In the genomic region with DNA sequence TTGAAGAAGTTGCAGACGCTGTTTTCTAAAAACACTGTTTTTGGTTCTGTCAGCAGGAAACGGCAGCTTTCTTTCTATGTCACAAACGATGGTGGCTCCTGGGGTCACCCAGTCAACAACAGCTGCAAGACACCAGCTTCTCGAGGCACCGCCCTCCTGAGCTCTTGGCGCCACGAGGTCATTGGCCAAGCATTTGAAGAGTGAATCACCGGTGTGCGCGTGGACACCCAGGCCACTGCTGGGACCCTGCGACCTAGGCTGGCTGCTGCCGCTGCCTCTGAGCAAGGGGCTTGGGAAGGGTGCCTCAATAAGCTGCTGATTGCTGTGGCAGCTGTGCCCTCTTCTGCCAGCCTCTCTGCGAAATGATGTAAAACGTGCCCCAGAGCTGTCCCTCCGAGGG, we compare ENCODE assay signal across 18 cellular contexts. TPM values are rescaled to one million over a fixed set of nuclear protein-coding genes. Genes with fewer than 3 reads are reported as not detected.
DNase-seq lines count a peak whose midpoint lies in the region; ATAC-seq, FAIRE-seq and TF ChIP-seq lines count a peak whose summit lies in the region.
"Had no signal": no experiment of that assay in that cellular context is flagged by ENCODE, and none has a peak within 500 bp of the region (broad histone marks: within the 10 kb centered on the region; RNA-seq: fewer than 3 reads in every experiment).

No MANE protein-coding gene starts in this region.

- H3K4me3 ChIP-seq in K562, result no peak overlapping the region
- H3K4me3 ChIP-seq in neuronal stem cell (ENCODE audit: low read length in 2 of 2), result no peak overlapping the region
- H3K4me3 ChIP-seq: GM23248 had no signal

- H3K79me1 ChIP-seq in neuronal stem cell (ENCODE audit: low read depth, low read length) (peaks cover 3% of the 10 kb centered on the region), H9 (ENCODE audit: insufficient read depth, low read depth, low read length, poor library complexity, severe bottlenecking) (no peaks in the 10 kb centered on the region)

- no peak overlapping the region for H3K27ac ChIP-seq in K562 (ENCODE audit: extremely low read depth, low read depth, low read length)
- no peak overlapping the region for H3K27ac ChIP-seq in neuronal stem cell (replicated peaks; ENCODE audit: low read length)
- no peak overlapping the region for H3K27ac ChIP-seq in H9 (ENCODE audit: insufficient read length, low read depth, low read length)
- H3K27ac ChIP-seq: 22Rv1, GM23248 had no signal

- intact Hi-C loops in K562 (cut with micrococcal nuclease), result no loop called here

- H3K9me3 ChIP-seq in K562 (replicated peaks; ENCODE audit: control insufficient read depth, insufficient read depth, low read depth, low read length), result peaks cover 2% of the 10 kb centered on the region
- H3K9me3 ChIP-seq in neuronal stem cell (replicated peaks in 1 of 2; ENCODE audit: control insufficient read depth in 2 of 2, insufficient read depth in 1 of 2, low read depth in 1 of 2, low read length in 2 of 2), result peaks cover 3 to 11% of the 10 kb centered on the region in 2 donors
- no peaks in the 10 kb centered on the region for H3K9me3 ChIP-seq in H9 (ENCODE audit: control insufficient read depth, low read depth, low read length)

- H3K23me2 ChIP-seq in H9 (ENCODE audit: insufficient read length, low read depth, low read length, poor library complexity, severe bottlenecking), result no peaks in the 10 kb centered on the region

- peak; percentile 60 for ATAC-seq in K562
- no peak for ATAC-seq in GM18517 (IDR thresholded peaks at IDR 0.05; ENCODE audit: unreplicated experiment)
- ATAC-seq: CD8-positive, alpha-beta T cell had no signal

- H3K23ac ChIP-seq in neuronal stem cell (ENCODE audit: low read depth, low read length, poor library complexity), result no peak overlapping the region
- no peak overlapping the region for H3K23ac ChIP-seq in H9 (ENCODE audit: insufficient read length, low read depth, low read length)

- DNase-seq in T-helper 1 cell (no peak), K562 (ENCODE audit: extremely low read depth in 1 of 4, low spot score in 3 of 4) (no peak), neuronal stem cell (ENCODE audit: low spot score) (no peak), H9 (no peak), NOMO-1 treated with dmso at 0.1 percent for 144 hours (lab: John Stamatoyannopoulos, UW; ENCODE audit: unreplicated experiment) (no peak)
- DNase-seq: Caco-2; CD8-positive, alpha-beta T cell; GM23248; H7 had no signal

- no peak overlapping the region for H2AK5ac ChIP-seq in neuronal stem cell (ENCODE audit: low read depth, low read length)
- no peak overlapping the region for H2AK5ac ChIP-seq in H9 (ENCODE audit: insufficient read length, low read length)

- no peak overlapping the region for H3K4ac ChIP-seq in neuronal stem cell (ENCODE audit: low read length)
- H3K4ac ChIP-seq in H9 (ENCODE audit: low read depth, low read length), result no peak overlapping the region

- no peaks in the 10 kb centered on the region for H3K79me2 ChIP-seq in K562 (ENCODE audit: control insufficient read depth, insufficient read depth, low read length)
- no peaks in the 10 kb centered on the region for H3K79me2 ChIP-seq in H9 (ENCODE audit: insufficient read depth, low read length)

- H3K4me3 Mint-ChIP-seq in T-helper 1 cell treated with Interleukin-12 subunit alpha and Interleukin-12 subunit beta and Interleukin-4 antibody, amounts not matched to agents 30 μg/mL and 1 μg/mL, for 36 hours, result no peak overlapping the region
- no peak overlapping the region for H3K4me3 Mint-ChIP-seq in H9
- H3K4me3 Mint-ChIP-seq: CD14-positive monocyte; CD8-positive, alpha-beta T cell; IgD-negative memory B cell had no signal

- H3K27me3 ChIP-seq in K562 (ENCODE audit: control insufficient read depth in 2 of 2, insufficient read depth in 2 of 2, low read length in 2 of 2) (peaks cover 39 to 44% of the 10 kb centered on the region in 2 experiments), neuronal stem cell (ENCODE audit: control insufficient read depth in 3 of 3, insufficient read depth in 3 of 3, low read depth in 1 of 3, low read length in 3 of 3) (no peaks in the 10 kb centered on the region), H9 (ENCODE audit: insufficient read depth, low read length) (no peaks in the 10 kb centered on the region)

- POLR2A ChIA-PET in K562 (lab: Yijun Ruan, JAX), result interaction anchor here (0.6 kb wide), 2 partner anchors 11 to 89 kb away, joined by 3 read pairs; no protein-coding TSS in a partner anchor

- no peak for TF ChIP-seq RAD21 in K562 (CRISPR knock-in tag; conservative IDR thresholded peaks at IDR 0.05 in 1 of 2, IDR thresholded peaks at IDR 0.05 in 1 of 2)

- no peak for FAIRE-seq in K562 (lab: Jason Lieb, UNC)
- FAIRE-seq: GM18507 had no signal

- no peak overlapping the region for H2BK20ac ChIP-seq in H9 (ENCODE audit: low read depth, low read length, poor library complexity, severe bottlenecking)

- in situ Hi-C loops in K562 (cut with MboI), result no loop called here

- 11% methylated on average over 15 of the region's 15 CpGs for WGBS in K562 (ENCODE audit: insufficient coverage, low coverage, missing lambda C conversion rate)
- WGBS in neuronal stem cell (ENCODE audit: extremely low coverage in 2 of 2, insufficient read length in 2 of 2, insufficient replicate concordance in 1 of 2), 2 donors, result no CpG with 5 or more reads among the region's 15 CpGs
- no CpG with 5 or more reads among the region's 15 CpGs for WGBS in H9 (ENCODE audit: extremely low coverage, insufficient read length, low lambda C conversion rate)

- no peak overlapping the region for H4K5ac ChIP-seq in H9 (ENCODE audit: insufficient read length, low read depth, low read length)

- H4K8ac ChIP-seq in neuronal stem cell (ENCODE audit: low read depth, low read length) (no peak overlapping the region), H9 (replicated peaks; ENCODE audit: insufficient read length, low read depth, low read length) (no peak overlapping the region)

- TF ChIP-seq POLR2A in K562 (conservative IDR thresholded peaks at IDR 0.05), result no peak

- H3T11ph ChIP-seq in H9 (ENCODE audit: low read length), result no peak overlapping the region

- no peak for TF ChIP-seq EP300 in K562 (IDR thresholded peaks at IDR 0.05; ENCODE audit: low read length)

- no peaks in the 10 kb centered on the region for H3K36me3 ChIP-seq in K562 (ENCODE audit: control insufficient read depth, insufficient read depth, low read length)
- no peaks in the 10 kb centered on the region for H3K36me3 ChIP-seq in neuronal stem cell (replicated peaks in 1 of 2; ENCODE audit: control insufficient read depth in 2 of 2, insufficient read depth in 2 of 2, low read length in 2 of 2)

- H2BK12ac ChIP-seq in neuronal stem cell (ENCODE audit: low read length) (peak overlapping the region; percentile 58), H9 (ENCODE audit: insufficient read length, low read depth, low read length) (no peak overlapping the region)

- H3K4me2 ChIP-seq in K562 (ENCODE audit: insufficient read depth, low read length) (no peak overlapping the region), neuronal stem cell (ENCODE audit: insufficient read depth, low read length, poor library complexity, severe bottlenecking) (no peak overlapping the region), H9 (ENCODE audit: insufficient read depth, insufficient read length, low read length) (no peak overlapping the region)

- no peaks in the 10 kb centered on the region for H3K4me1 Mint-ChIP-seq in T-helper 1 cell treated with Interleukin-12 subunit alpha and Interleukin-12 subunit beta and Interleukin-4 antibody, amounts not matched to agents 30 μg/mL and 1 μg/mL, for 36 hours (ENCODE audit: low read depth)
- H3K4me1 Mint-ChIP-seq in H9, result no peaks in the 10 kb centered on the region
- H3K4me1 Mint-ChIP-seq: CD14-positive monocyte, IgD-negative memory B cell had no signal

- H3K9me1 ChIP-seq in K562 (ENCODE audit: control insufficient read depth, insufficient read depth, low read length), result no peaks in the 10 kb centered on the region

- H3K56ac ChIP-seq in H9 (ENCODE audit: insufficient read length, low read depth, low read length), result no peak overlapping the region

- no peak for TF ChIP-seq CTCF in K562 (IDR thresholded peaks at IDR 0.05 in 2 of 3, conservative IDR thresholded peaks at IDR 0.05 in 1 of 3; ENCODE audit: insufficient read depth in 2 of 3, low read depth in 1 of 3, low read length in 3 of 3)
- TF ChIP-seq CTCF in H9 (conservative IDR thresholded peaks at IDR 0.05), result no peak

- no peaks in the 10 kb centered on the region for H3K36me3 Mint-ChIP-seq in T-helper 1 cell treated with Interleukin-12 subunit alpha and Interleukin-12 subunit beta and Interleukin-4 antibody, amounts not matched to agents 30 μg/mL and 1 μg/mL, for 36 hours (ENCODE audit: low read depth)
- H3K36me3 Mint-ChIP-seq in H9 (ENCODE audit: insufficient read depth in 1 of 3, low read depth in 3 of 3), result peaks cover 0 to 10% (median 0%) of the 10 kb centered on the region in 3 experiments; a peak in 2 of 7 replicates
- H3K36me3 Mint-ChIP-seq: CD14-positive monocyte; CD8-positive, alpha-beta T cell; IgD-negative memory B cell had no signal

- H4K20me1 ChIP-seq in K562 (replicated peaks; ENCODE audit: control insufficient read depth, insufficient read depth, low read length), result no peaks in the 10 kb centered on the region
- peaks cover 2% of the 10 kb centered on the region for H4K20me1 ChIP-seq in H9 (ENCODE audit: control insufficient read depth, insufficient read depth, insufficient read length)

- BruUV-seq in K562 (replicated peaks; lab: Mats Ljungman, UMichigan), result no TSS peak

- H3K4me1 ChIP-seq in K562 (replicated peaks in 1 of 2; ENCODE audit: control insufficient read depth in 2 of 2, insufficient read depth in 2 of 2, low read length in 2 of 2) (peaks cover 0 to 13% of the 10 kb centered on the region in 2 experiments; a peak in 2 of 5 replicates), neuronal stem cell (ENCODE audit: control insufficient read depth in 2 of 2, insufficient read depth in 1 of 2, low read depth in 1 of 2, low read length in 2 of 2) (no peaks in the 10 kb centered on the region), H9 (ENCODE audit: insufficient read depth, low read length) (no peaks in the 10 kb centered on the region)
- H3K4me1 ChIP-seq: Caco-2 had no signal

- H2BK120ac ChIP-seq in neuronal stem cell (ENCODE audit: low read depth, low read length) (no peak overlapping the region), H9 (ENCODE audit: low read depth, low read length, poor library complexity, severe bottlenecking) (no peak overlapping the region)

- H3K14ac ChIP-seq in neuronal stem cell (ENCODE audit: low read length) (no peak overlapping the region), H9 (ENCODE audit: insufficient read depth, low read length) (no peak overlapping the region; the same call in 1 of the 2 replicates)

- H4K91ac ChIP-seq in neuronal stem cell (ENCODE audit: low read depth, low read length, poor library complexity) (no peak overlapping the region), H9 (ENCODE audit: insufficient read length, low read depth, low read length) (no peak overlapping the region)

- H3K18ac ChIP-seq in neuronal stem cell (ENCODE audit: low read length), result peak overlapping the region; percentile 42
- H3K18ac ChIP-seq in H9 (ENCODE audit: insufficient read length, low read depth, low read length), result no peak overlapping the region

- H3K27me3 Mint-ChIP-seq in T-helper 1 cell treated with Interleukin-12 subunit alpha and Interleukin-12 subunit beta and Interleukin-4 antibody, amounts not matched to agents 30 μg/mL and 1 μg/mL, for 36 hours (ENCODE audit: low read depth), result no peaks in the 10 kb centered on the region
- peaks cover 4% of the 10 kb centered on the region for H3K27me3 Mint-ChIP-seq in H9 (ENCODE audit: low read depth)
- H3K27me3 Mint-ChIP-seq: IgD-negative memory B cell had no signal

- peak overlapping the region; percentile 11 for H3K27ac Mint-ChIP-seq in T-helper 1 cell treated with Interleukin-12 subunit alpha and Interleukin-12 subunit beta and Interleukin-4 antibody, amounts not matched to agents 30 μg/mL and 1 μg/mL, for 36 hours
- peak overlapping the region in 1 of 3 experiments; percentile 59; a peak in 1 of 7 replicates for H3K27ac Mint-ChIP-seq in H9
- H3K27ac Mint-ChIP-seq: CD14-positive monocyte; CD8-positive, alpha-beta T cell; IgD-negative memory B cell had no signal

- H3K9ac ChIP-seq in K562 (ENCODE audit: insufficient read depth in 1 of 2, low read depth in 2 of 2, low read length in 2 of 2), result no peak overlapping the region
- peak overlapping the region; percentile 44 for H3K9ac ChIP-seq in neuronal stem cell (ENCODE audit: low read depth, low read length, poor library complexity)
- H3K9ac ChIP-seq in H9 (ENCODE audit: extremely low read depth, insufficient read length, low read length), result no peak overlapping the region
- H3K9ac ChIP-seq: GM23248 had no signal

- H2AFZ ChIP-seq in K562 (ENCODE audit: low read depth, low read length) (0 out of 2 replicates have a peak overlapping the region, but pooled peaks have one; percentile 5), neuronal stem cell (ENCODE audit: low read length) (no peak overlapping the region), H9 (ENCODE audit: low read length) (no peak overlapping the region)
- H2AFZ ChIP-seq: GM23248 had no signal

- H2BK15ac ChIP-seq in neuronal stem cell (ENCODE audit: low read length) (no peak overlapping the region), H9 (ENCODE audit: low read depth, low read length) (no peak overlapping the region)

- H3K9me3 Mint-ChIP-seq in T-helper 1 cell treated with Interleukin-12 subunit alpha and Interleukin-12 subunit beta and Interleukin-4 antibody, amounts not matched to agents 30 μg/mL and 1 μg/mL, for 36 hours, result no peaks in the 10 kb centered on the region
- H3K9me3 Mint-ChIP-seq in H9, result peaks cover 0 to 42% of the 10 kb centered on the region in 2 experiments; a peak in 2 of 5 replicates
- H3K9me3 Mint-ChIP-seq: CD8-positive, alpha-beta T cell had no signal

- CTCF ChIA-PET in K562 (lab: Yijun Ruan, JAX; ENCODE audit: low intra/inter-chr PET ratio), result no interaction called here

- H2BK5ac ChIP-seq in neuronal stem cell (ENCODE audit: low read length) (no peak overlapping the region), H9 (ENCODE audit: insufficient read length, low read length) (no peak overlapping the region)

RNA-seq across cellular contexts. Expression of gene VIPR2, which starts 22.5 kb away (rescaled TPM):
- total RNA-seq in K562 (2011; cell fraction: chromatin; rRNA removed; ENCODE audit: low replicate concordance), result not detected in 2 replicates
- 0.17 TPM in 1 of 2 replicates, not detected in the other for total RNA-seq in K562 (2011; cell fraction: nucleolus; rRNA removed)
- not detected in 2 replicates for total RNA-seq in K562 (2011; cell fraction: nucleoplasm; rRNA removed)
- total RNA-seq in K562 (2014; rRNA removed) (not detected in 2 replicates), K562 (2014; rRNA removed; fragmentation: Illumina TruSeq; extraction: Trizol) (not detected in 2 replicates), K562 (2015; rRNA removed; fragmentation: Illumina TruSeq; extraction: Trizol) (not detected in 2 replicates), K562 (2021) (0.04 TPM in 1 of 2 replicates, not detected in the other), H9 (2021) (1.5 and 1.6 TPM in 2 replicates)
- polyA plus RNA-seq in K562 (2011; rRNA removed) (not detected in 2 replicates), K562 (2014; fragmentation: Illumina TruSeq; extraction: Trizol) (not detected in 2 replicates), K562 (2014; fragmentation: Nextera tagmentation; extraction: Ambion mirVana) (not detected), K562 (2014; rRNA removed) (not detected in 2 replicates)
- polyA plus RNA-seq in K562 (2011; cell fraction: cytosol; rRNA removed), result not detected in 2 replicates
- not detected in 2 replicates for polyA plus RNA-seq in K562 (2011; cell fraction: nucleus; rRNA removed)
- 0.31 and 0.54 TPM in 2 replicates for polyA plus RNA-seq in K562 (2012)
- polyA minus RNA-seq in K562 (2011; rRNA and poly(A)+ RNA removed), result not detected in 2 replicates
- polyA minus RNA-seq in K562 (2011; cell fraction: cytosol; rRNA and poly(A)+ RNA removed), result 0.57 TPM in 1 of 2 replicates, not detected in the other
- polyA minus RNA-seq in K562 (2011; cell fraction: nucleus; rRNA and poly(A)+ RNA removed), result 0.11 TPM in 1 of 2 replicates, not detected in the other
- polyA plus RNA-seq in neuronal stem cell (2013, experiment 1 of 2), result 2.8 TPM
- 2.6 TPM for polyA plus RNA-seq in neuronal stem cell (2013, experiment 2 of 2)
- total RNA-seq: A673, Caco-2, GM23248, HT-29 had no signal
- polyA plus RNA-seq: BJ, CD14-positive monocyte, GM23248, IgD-negative memory B cell had no signal
